In genomic region chr1:15116966-15117365, GRCh38 we compare ENCODE assay signal across 31 cellular contexts.
"Had no signal": no experiment of that assay in that cellular context is flagged by ENCODE, and none has a peak within 500 bp of the region (broad histone marks: within the 10 kb centered on the region; RNA-seq: fewer than 3 reads in every experiment).

No MANE protein-coding gene starts in this region.

- H3K27me3 ChIP-seq: dorsolateral prefrontal cortex, gastrocnemius medialis, ovary, sigmoid colon, stomach, tibial nerve had no signal

- H3K4me3 ChIP-seq: coronary artery, dorsolateral prefrontal cortex, gastrocnemius medialis, left ventricle myocardium inferior, lung, ovary, psoas muscle, sigmoid colon, stomach, tibial nerve had no signal

- DNase-seq: activated CD4-positive, alpha-beta T cell treated with anti-CD3 and anti-CD28 coated beads for 36 hours; activated CD4-positive, CD25-positive, alpha-beta regulatory T cell; activated CD8-positive, alpha-beta memory T cell treated with anti-CD3 and anti-CD28 coated beads, Interleukin-2, amount 10 ng/mL, durations not matched to agents 7 days and 5 days; activated CD8-positive, alpha-beta T cell treated with anti-CD3 and anti-CD28 coated beads, Interleukin-2, amount 10 ng/mL, durations not matched to agents 7 days and 5 days; activated naive CD4-positive, alpha-beta T cell; activated T-cell treated with anti-CD3 and anti-CD28 coated beads for 4 hours; activated T-cell treated with anti-CD3 and anti-CD28 coated beads, Interleukin-2, amount 50 U/mL, for 72 hours; anterior cingulate cortex; effector memory CD4-positive, alpha-beta T cell; erythroblast; gastrocnemius medialis; glutamatergic neuron; hippocampal formation; kidney glomerular epithelial cell; left ventricle myocardium inferior; mesendoderm; psoas muscle; sigmoid colon; small intestine; stimulated activated CD4-positive, alpha-beta T cell treated with anti-CD3 and anti-CD28 coated beads, Interleukin-1b, Interleukin-23, amount 100 ng/mL, for 48 hours; stimulated activated CD4-positive, alpha-beta T cell treated with anti-CD3 and anti-CD28 coated beads, Interleukin-4, amount 100 ng/mL, for 4 hours; stimulated activated CD8-positive, alpha-beta memory T cell treated with anti-CD3 and anti-CD28 coated beads, Interleukin-4, amount 100 ng/mL, for 48 hours; stimulated activated naive B cell treated with anti-CD40 and anti-IgM and Interleukin-4, amounts not matched to agents 10 μg/mL and 1 μg/mL and 100 μg/mL, for 72 hours; stomach had no signal

- H3K36me3 ChIP-seq: gastrocnemius medialis, left ventricle myocardium inferior, neutrophil, ovary, sigmoid colon, tibial nerve had no signal

- ATAC-seq: activated CD4-positive, alpha-beta T cell treated with anti-CD3 and anti-CD28 coated beads for 36 hours; activated CD8-positive, alpha-beta memory T cell treated with anti-CD3 and anti-CD28 coated beads, Interleukin-2, amount 10 ng/mL, durations not matched to agents 7 days and 5 days; activated CD8-positive, alpha-beta T cell treated with anti-CD3 and anti-CD28 coated beads, Interleukin-2, amount 10 ng/mL, durations not matched to agents 7 days and 5 days; activated naive CD4-positive, alpha-beta T cell treated with anti-CD3 and anti-CD28 coated beads, Interleukin-2, amount 50 U/mL, for 72 hours; activated T-cell treated with anti-CD3 and anti-CD28 coated beads, Interleukin-2, amount 50 U/mL, for 72 hours; gastrocnemius medialis; psoas muscle; stimulated activated naive B cell treated with anti-CD40 and anti-IgM and Interleukin-4, amounts not matched to agents 10 μg/mL and 1 μg/mL and 100 μg/mL, for 72 hours had no signal

- H3K9me3 ChIP-seq: gastrocnemius medialis, left ventricle myocardium inferior, neutrophil, ovary, psoas muscle, sigmoid colon, stomach, tibial nerve had no signal

- H3K27ac ChIP-seq: coronary artery, gastrocnemius medialis, left ventricle myocardium inferior, neutrophil, ovary, psoas muscle, sigmoid colon, stomach, tibial nerve had no signal

- H3K4me1 ChIP-seq: gastrocnemius medialis, psoas muscle, sigmoid colon, stomach, tibial nerve had no signal
